Comparison of ENCODE assay signal across 19 cellular contexts in genomic region chr4:3857316-3857926, GRCh38.
"Had no signal": no experiment of that assay in that cellular context is flagged by ENCODE, and none has a peak within 500 bp of the region (broad histone marks: within the 10 kb centered on the region; RNA-seq: fewer than 3 reads in every experiment).

No MANE protein-coding gene starts in this region.

- H3K9me3 Mint-ChIP-seq: activated CD4-positive, alpha-beta T cell treated with anti-CD3 and anti-CD28 coated beads, Interleukin-2, amount 10 ng/mL, durations not matched to agents 24 days and 14 days; activated naive CD4-positive, alpha-beta T cell treated with anti-CD3 and anti-CD28 coated beads, Interleukin-2, amount 50 U/mL, for 24 hours; activated T-cell treated with anti-CD3 and anti-CD28 coated beads, Interleukin-2, amount 50 U/mL, for 4 hours; dendritic cell treated with granulocyte-macrophage colony-stimulating factor and Interleukin-4, amounts not matched to agents 40 ng/mL and 50 ng/mL, for 4 days; memory B cell; stimulated activated naive B cell treated with anti-CD40 and anti-IgM and Interleukin-4, amounts not matched to agents 10 μg/mL and 1 μg/mL and 100 μg/mL, for 72 hours; T-helper 1 cell treated with Interleukin-12 subunit alpha and Interleukin-12 subunit beta and Interleukin-4 antibody, amounts not matched to agents 30 μg/mL and 1 μg/mL, for 36 hours had no signal

- H3K27ac ChIP-seq: gastrocnemius medialis, pancreas, sigmoid colon, spleen had no signal

- H3K9me3 ChIP-seq: gastrocnemius medialis, mucosa of descending colon, pancreas, sigmoid colon, spleen had no signal

- H3K36me3 ChIP-seq: gastrocnemius medialis, pancreas, sigmoid colon, spleen had no signal

- H3K27me3 Mint-ChIP-seq: activated CD4-positive, alpha-beta T cell treated with anti-CD3 and anti-CD28 coated beads, Interleukin-2, amount 10 ng/mL, durations not matched to agents 24 days and 14 days had no signal

- H3K4me3 ChIP-seq: gastrocnemius medialis, mucosa of descending colon, pancreas, sigmoid colon, spleen had no signal

- H3K27me3 ChIP-seq: pancreas had no signal

- H3K36me3 Mint-ChIP-seq: activated naive CD4-positive, alpha-beta T cell treated with anti-CD3 and anti-CD28 coated beads, Interleukin-2, amount 50 U/mL, for 24 hours; memory B cell; naive B cell; stimulated activated naive B cell treated with anti-CD40 and anti-IgM and Interleukin-4, amounts not matched to agents 10 μg/mL and 1 μg/mL and 100 μg/mL, for 72 hours had no signal

- H3K4me1 Mint-ChIP-seq: activated CD4-positive, alpha-beta T cell treated with anti-CD3 and anti-CD28 coated beads, Interleukin-2, amount 10 ng/mL, durations not matched to agents 24 days and 14 days; activated naive CD4-positive, alpha-beta T cell treated with anti-CD3 and anti-CD28 coated beads, Interleukin-2, amount 50 U/mL, for 24 hours; memory B cell; stimulated activated naive B cell treated with anti-CD40 and anti-IgM and Interleukin-4, amounts not matched to agents 10 μg/mL and 1 μg/mL and 100 μg/mL, for 72 hours had no signal

- H3K27ac Mint-ChIP-seq: activated CD4-positive, alpha-beta T cell treated with anti-CD3 and anti-CD28 coated beads, Interleukin-2, amount 10 ng/mL, durations not matched to agents 24 days and 14 days; activated CD8-positive, alpha-beta T cell treated with anti-CD3 and anti-CD28 coated beads, Interleukin-2, amount 10 ng/mL, durations not matched to agents 7 days and 5 days; activated naive CD4-positive, alpha-beta T cell treated with anti-CD3 and anti-CD28 coated beads, Interleukin-2, amount 50 U/mL, for 24 hours; dendritic cell treated with granulocyte-macrophage colony-stimulating factor and Interleukin-4, amounts not matched to agents 40 ng/mL and 50 ng/mL, for 4 days; memory B cell; stimulated activated naive B cell treated with anti-CD40 and anti-IgM and Interleukin-4, amounts not matched to agents 10 μg/mL and 1 μg/mL and 100 μg/mL, for 72 hours; T-helper 1 cell treated with Interleukin-12 subunit alpha and Interleukin-12 subunit beta and Interleukin-4 antibody, amounts not matched to agents 30 μg/mL and 1 μg/mL, for 36 hours had no signal

- H3K4me1 ChIP-seq: gastrocnemius medialis, pancreas, sigmoid colon had no signal

- ATAC-seq: activated CD8-positive, alpha-beta T cell treated with anti-CD3 and anti-CD28 coated beads, Interleukin-2, amount 10 ng/mL, durations not matched to agents 7 days and 5 days; esophagus mucosa; gastrocnemius medialis; left ventricle myocardium superior; mucosa of descending colon; pancreas had no signal

- H3K4me3 Mint-ChIP-seq: activated CD4-positive, alpha-beta T cell treated with anti-CD3 and anti-CD28 coated beads, Interleukin-2, amount 10 ng/mL, durations not matched to agents 24 days and 14 days; activated CD8-positive, alpha-beta T cell treated with anti-CD3 and anti-CD28 coated beads, Interleukin-2, amount 10 ng/mL, durations not matched to agents 7 days and 5 days; activated naive CD4-positive, alpha-beta T cell treated with anti-CD3 and anti-CD28 coated beads, Interleukin-2, amount 50 U/mL, for 24 hours; activated T-cell treated with anti-CD3 and anti-CD28 coated beads, Interleukin-2, amount 50 U/mL, for 4 hours; dendritic cell treated with granulocyte-macrophage colony-stimulating factor and Interleukin-4, amounts not matched to agents 40 ng/mL and 50 ng/mL, for 4 days; memory B cell; stimulated activated naive B cell treated with anti-CD40 and anti-IgM and Interleukin-4, amounts not matched to agents 10 μg/mL and 1 μg/mL and 100 μg/mL, for 72 hours; T-helper 1 cell treated with Interleukin-12 subunit alpha and Interleukin-12 subunit beta and Interleukin-4 antibody, amounts not matched to agents 30 μg/mL and 1 μg/mL, for 36 hours had no signal

- DNase-seq: activated CD4-positive, alpha-beta T cell treated with anti-CD3 and anti-CD28 coated beads, Interleukin-2, amount 10 ng/mL, durations not matched to agents 24 days and 14 days; activated CD8-positive, alpha-beta T cell treated with anti-CD3 and anti-CD28 coated beads, Interleukin-2, amount 10 ng/mL, durations not matched to agents 7 days and 5 days; activated effector memory CD4-positive, alpha-beta T cell treated with anti-CD3 and anti-CD28 coated beads, Interleukin-2, amount 50 U/mL, for 16 hours; activated T-cell treated with anti-CD3 and anti-CD28 coated beads, Interleukin-2, amount 50 U/mL, for 4 hours; effector CD8-positive, alpha-beta T cell; gastrocnemius medialis; left ventricle myocardium superior; naive B cell; sigmoid colon; spleen; stimulated activated CD4-positive, alpha-beta T cell treated with anti-CD3 and anti-CD28 coated beads, Interleukin-4, amount 100 ng/mL, for 4 hours; stimulated activated naive B cell treated with anti-CD40 and anti-IgM and Interleukin-4, amounts not matched to agents 10 μg/mL and 1 μg/mL and 100 μg/mL, for 72 hours had no signal
